1 cellular context compared by ENCODE assay signal in the genomic region with DNA sequence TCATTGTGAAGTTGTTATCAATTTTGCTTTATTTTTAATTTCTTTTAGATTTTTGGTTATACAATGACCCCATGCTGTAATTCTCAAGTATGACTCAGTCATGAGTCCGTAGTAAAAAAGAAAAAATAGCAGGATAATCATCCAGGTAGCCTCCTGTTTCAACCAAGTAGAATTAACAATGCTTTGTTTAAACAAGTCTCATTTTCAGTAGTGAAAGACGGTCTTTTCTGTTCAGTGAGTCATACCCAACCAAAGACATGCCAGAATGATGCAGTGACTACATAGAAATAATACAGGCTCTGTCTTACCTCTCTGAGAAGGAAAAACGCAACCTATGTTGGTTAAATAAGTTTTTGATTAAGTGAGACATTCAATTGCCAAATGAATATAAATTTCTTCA.
A peak's percentile ranks its signal among the peaks of the same experiment; 100 is the strongest.
TF ChIP-seq lines count a peak whose summit lies in the region.

No MANE protein-coding gene starts in this region.

TF ChIP-seq in HepG2, 621 proteins besides CTCF, POLR2A, EP300 and RAD21 (continued from another document):
- TF ChIP-seq, protein P1, sequence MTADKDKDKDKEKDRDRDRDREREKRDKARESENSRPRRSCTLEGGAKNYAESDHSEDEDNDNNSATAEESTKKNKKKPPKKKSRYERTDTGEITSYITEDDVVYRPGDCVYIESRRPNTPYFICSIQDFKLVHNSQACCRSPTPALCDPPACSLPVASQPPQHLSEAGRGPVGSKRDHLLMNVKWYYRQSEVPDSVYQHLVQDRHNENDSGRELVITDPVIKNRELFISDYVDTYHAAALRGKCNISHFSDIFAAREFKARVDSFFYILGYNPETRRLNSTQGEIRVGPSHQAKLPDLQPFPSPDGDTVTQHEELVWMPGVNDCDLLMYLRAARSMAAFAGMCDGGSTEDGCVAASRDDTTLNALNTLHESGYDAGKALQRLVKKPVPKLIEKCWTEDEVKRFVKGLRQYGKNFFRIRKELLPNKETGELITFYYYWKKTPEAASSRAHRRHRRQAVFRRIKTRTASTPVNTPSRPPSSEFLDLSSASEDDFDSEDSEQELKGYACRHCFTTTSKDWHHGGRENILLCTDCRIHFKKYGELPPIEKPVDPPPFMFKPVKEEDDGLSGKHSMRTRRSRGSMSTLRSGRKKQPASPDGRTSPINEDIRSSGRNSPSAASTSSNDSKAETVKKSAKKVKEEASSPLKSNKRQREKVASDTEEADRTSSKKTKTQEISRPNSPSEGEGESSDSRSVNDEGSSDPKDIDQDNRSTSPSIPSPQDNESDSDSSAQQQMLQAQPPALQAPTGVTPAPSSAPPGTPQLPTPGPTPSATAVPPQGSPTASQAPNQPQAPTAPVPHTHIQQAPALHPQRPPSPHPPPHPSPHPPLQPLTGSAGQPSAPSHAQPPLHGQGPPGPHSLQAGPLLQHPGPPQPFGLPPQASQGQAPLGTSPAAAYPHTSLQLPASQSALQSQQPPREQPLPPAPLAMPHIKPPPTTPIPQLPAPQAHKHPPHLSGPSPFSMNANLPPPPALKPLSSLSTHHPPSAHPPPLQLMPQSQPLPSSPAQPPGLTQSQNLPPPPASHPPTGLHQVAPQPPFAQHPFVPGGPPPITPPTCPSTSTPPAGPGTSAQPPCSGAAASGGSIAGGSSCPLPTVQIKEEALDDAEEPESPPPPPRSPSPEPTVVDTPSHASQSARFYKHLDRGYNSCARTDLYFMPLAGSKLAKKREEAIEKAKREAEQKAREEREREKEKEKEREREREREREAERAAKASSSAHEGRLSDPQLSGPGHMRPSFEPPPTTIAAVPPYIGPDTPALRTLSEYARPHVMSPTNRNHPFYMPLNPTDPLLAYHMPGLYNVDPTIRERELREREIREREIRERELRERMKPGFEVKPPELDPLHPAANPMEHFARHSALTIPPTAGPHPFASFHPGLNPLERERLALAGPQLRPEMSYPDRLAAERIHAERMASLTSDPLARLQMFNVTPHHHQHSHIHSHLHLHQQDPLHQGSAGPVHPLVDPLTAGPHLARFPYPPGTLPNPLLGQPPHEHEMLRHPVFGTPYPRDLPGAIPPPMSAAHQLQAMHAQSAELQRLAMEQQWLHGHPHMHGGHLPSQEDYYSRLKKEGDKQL (CRISPR knock-in tag; IDR thresholded peaks at IDR 0.05; ENCODE audit: low read depth), result no peak
- TF ChIP-seq SRSF1 (optimal IDR thresholded peaks at IDR 0.05; ENCODE audit: low read depth, low read length) (no peak), ZNF329 (CRISPR knock-in tag; IDR thresholded peaks at IDR 0.05; ENCODE audit: low read depth) (no peak), ZMYM2 (CRISPR knock-in tag; IDR thresholded peaks at IDR 0.05) (no peak), ZNF446 (CRISPR knock-in tag; IDR thresholded peaks at IDR 0.05) (no peak), SOX6 (IDR thresholded peaks at IDR 0.05) (no peak), SOX6 (CRISPR knock-in tag; IDR thresholded peaks at IDR 0.05) (0 out of 2 replicates have a peak, but pooled peaks have one; percentile 23), ATF1 (CRISPR knock-in tag; IDR thresholded peaks at IDR 0.05) (0 out of 2 replicates have a peak, but pooled peaks have one; percentile 23), HMG20A (CRISPR knock-in tag; IDR thresholded peaks at IDR 0.05; ENCODE audit: borderline replicate concordance) (peak; percentile 62; the same call in 1 of the 2 replicates), SAP130 (CRISPR knock-in tag; IDR thresholded peaks at IDR 0.05; ENCODE audit: low read depth) (peak; percentile 60), ZNF720 (CRISPR knock-in tag; IDR thresholded peaks at IDR 0.05) (no peak), IRF1 (CRISPR knock-in tag; IDR thresholded peaks at IDR 0.05; ENCODE audit: low read depth) (no peak), ZSCAN25 (CRISPR knock-in tag; IDR thresholded peaks at IDR 0.05) (no peak), KLF9 (CRISPR knock-in tag; IDR thresholded peaks at IDR 0.05; ENCODE audit: low read depth) (no peak), NFRKB (IDR thresholded peaks at IDR 0.05) (no peak), MAFK (conservative IDR thresholded peaks at IDR 0.05 in 1 of 2, IDR thresholded peaks at IDR 0.05 in 1 of 2; ENCODE audit: low read length in 2 of 2) (no peak), THYN1 (CRISPR knock-in tag; IDR thresholded peaks at IDR 0.05; ENCODE audit: borderline replicate concordance, low read depth) (no peak), KLF15 (CRISPR knock-in tag; IDR thresholded peaks at IDR 0.05; ENCODE audit: borderline replicate concordance) (no peak), HHEX (CRISPR knock-in tag; IDR thresholded peaks at IDR 0.05) (no peak), ZNF382 (CRISPR knock-in tag; IDR thresholded peaks at IDR 0.05; ENCODE audit: borderline replicate concordance) (no peak), FOSL2 (CRISPR knock-in tag; IDR thresholded peaks at IDR 0.05) (peak; percentile 74; the same call in 1 of the 2 replicates)
- TF ChIP-seq, protein P2, sequence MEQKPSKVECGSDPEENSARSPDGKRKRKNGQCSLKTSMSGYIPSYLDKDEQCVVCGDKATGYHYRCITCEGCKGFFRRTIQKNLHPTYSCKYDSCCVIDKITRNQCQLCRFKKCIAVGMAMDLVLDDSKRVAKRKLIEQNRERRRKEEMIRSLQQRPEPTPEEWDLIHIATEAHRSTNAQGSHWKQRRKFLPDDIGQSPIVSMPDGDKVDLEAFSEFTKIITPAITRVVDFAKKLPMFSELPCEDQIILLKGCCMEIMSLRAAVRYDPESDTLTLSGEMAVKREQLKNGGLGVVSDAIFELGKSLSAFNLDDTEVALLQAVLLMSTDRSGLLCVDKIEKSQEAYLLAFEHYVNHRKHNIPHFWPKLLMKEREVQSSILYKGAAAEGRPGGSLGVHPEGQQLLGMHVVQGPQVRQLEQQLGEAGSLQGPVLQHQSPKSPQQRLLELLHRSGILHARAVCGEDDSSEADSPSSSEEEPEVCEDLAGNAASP (CRISPR knock-in tag; IDR thresholded peaks at IDR 0.05; ENCODE audit: borderline replicate concordance), result no peak
- TF ChIP-seq, protein P3, sequence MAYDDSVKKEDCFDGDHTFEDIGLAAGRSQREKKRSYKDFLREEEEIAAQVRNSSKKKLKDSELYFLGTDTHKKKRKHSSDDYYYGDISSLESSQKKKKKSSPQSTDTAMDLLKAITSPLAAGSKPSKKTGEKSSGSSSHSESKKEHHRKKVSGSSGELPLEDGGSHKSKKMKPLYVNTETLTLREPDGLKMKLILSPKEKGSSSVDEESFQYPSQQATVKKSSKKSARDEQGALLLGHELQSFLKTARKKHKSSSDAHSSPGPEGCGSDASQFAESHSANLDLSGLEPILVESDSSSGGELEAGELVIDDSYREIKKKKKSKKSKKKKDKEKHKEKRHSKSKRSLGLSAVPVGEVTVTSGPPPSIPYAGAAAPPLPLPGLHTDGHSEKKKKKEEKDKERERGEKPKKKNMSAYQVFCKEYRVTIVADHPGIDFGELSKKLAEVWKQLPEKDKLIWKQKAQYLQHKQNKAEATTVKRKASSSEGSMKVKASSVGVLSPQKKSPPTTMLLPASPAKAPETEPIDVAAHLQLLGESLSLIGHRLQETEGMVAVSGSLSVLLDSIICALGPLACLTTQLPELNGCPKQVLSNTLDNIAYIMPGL (CRISPR knock-in tag; IDR thresholded peaks at IDR 0.05; ENCODE audit: borderline replicate concordance in 1 of 2, low read depth in 1 of 2), result no peak; a peak in 1 of 4 replicates
- TF ChIP-seq, protein P4, sequence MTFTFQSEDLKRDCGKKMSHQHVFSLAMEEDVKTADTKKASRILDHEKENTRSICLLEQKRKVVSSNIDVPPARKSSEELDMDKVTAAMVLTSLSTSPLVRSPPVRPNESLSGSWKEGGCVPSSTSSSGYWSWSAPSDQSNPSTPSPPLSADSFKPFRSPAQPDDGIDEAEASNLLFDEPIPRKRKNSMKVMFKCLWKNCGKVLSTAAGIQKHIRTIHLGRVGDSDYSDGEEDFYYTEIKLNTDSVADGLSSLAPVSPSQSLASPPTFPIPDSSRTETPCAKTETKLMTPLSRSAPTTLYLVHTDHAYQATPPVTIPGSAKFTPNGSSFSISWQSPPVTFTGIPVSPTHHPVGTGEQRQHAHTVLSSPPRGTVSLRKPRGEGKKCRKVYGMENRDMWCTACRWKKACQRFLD (CRISPR knock-in tag; IDR thresholded peaks at IDR 0.05; ENCODE audit: borderline replicate concordance), result no peak
